Comparison of ENCODE assay signal across 1 cellular context in the genomic region with DNA sequence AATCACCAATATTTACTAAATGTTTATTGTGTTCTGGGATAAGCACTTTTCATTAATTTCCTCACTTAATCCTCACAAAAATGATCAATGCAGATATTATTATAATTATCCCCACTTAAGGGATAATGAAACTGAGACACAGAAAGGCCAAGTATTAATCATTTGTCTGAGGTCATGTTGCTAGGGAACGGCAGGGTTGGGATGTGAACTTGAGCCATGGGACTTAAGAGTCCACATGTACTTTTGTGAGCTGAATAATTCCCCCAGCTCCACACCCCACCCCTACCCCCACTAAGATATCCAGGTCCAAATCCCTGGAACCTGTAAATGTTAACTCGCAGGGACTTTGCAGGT.
TF ChIP-seq lines count a peak whose summit lies in the region.

No MANE protein-coding gene starts in this region.

TF ChIP-seq in HEK293, 187 proteins besides CTCF, POLR2A, EP300 and RAD21:
- TF ChIP-seq, protein P1, sequence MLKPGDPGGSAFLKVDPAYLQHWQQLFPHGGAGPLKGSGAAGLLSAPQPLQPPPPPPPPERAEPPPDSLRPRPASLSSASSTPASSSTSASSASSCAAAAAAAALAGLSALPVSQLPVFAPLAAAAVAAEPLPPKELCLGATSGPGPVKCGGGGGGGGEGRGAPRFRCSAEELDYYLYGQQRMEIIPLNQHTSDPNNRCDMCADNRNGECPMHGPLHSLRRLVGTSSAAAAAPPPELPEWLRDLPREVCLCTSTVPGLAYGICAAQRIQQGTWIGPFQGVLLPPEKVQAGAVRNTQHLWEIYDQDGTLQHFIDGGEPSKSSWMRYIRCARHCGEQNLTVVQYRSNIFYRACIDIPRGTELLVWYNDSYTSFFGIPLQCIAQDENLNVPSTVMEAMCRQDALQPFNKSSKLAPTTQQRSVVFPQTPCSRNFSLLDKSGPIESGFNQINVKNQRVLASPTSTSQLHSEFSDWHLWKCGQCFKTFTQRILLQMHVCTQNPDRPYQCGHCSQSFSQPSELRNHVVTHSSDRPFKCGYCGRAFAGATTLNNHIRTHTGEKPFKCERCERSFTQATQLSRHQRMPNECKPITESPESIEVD (tag by site-specific recombination; IDR thresholded peaks at IDR 0.05) = peak; percentile 15; the same call in 1 of the 2 replicates
- peak; percentile 60 for TF ChIP-seq FEZF1 (tag by site-specific recombination; IDR thresholded peaks at IDR 0.05)
- TF ChIP-seq ZNF830 (tag by site-specific recombination; IDR thresholded peaks at IDR 0.05; ENCODE audit: low read depth) = no peak
- no peak for TF ChIP-seq ZNF324 (tag by site-specific recombination; IDR thresholded peaks at IDR 0.05)
- TF ChIP-seq OSR2 (tag by site-specific recombination; IDR thresholded peaks at IDR 0.05) = 0 out of 2 replicates have a peak, but pooled peaks have one; percentile 2
